8 cellular contexts compared by ENCODE assay signal in genomic region chr12:122834229-122834920, GRCh38. TPM values are rescaled to one million over a fixed set of nuclear protein-coding genes. Genes with fewer than 3 reads are reported as not detected.
DNase-seq lines count a peak whose midpoint lies in the region; ATAC-seq, FAIRE-seq and TF ChIP-seq lines count a peak whose summit lies in the region.

No MANE protein-coding gene starts in this region.

- FAIRE-seq in H1 (lab: Jason Lieb, UNC) (no peak), HepG2 (lab: Jason Lieb, UNC) (no peak)

- H3F3A ChIP-seq in Loucy (ENCODE audit: low read depth), result no peaks in the 10 kb centered on the region

- H3K4me2 ChIP-seq in Loucy (ENCODE audit: low read depth, low read length, poor library complexity, severe bottlenecking), result peak overlapping the region; percentile 63
- H3K4me2 ChIP-seq in H1 (ENCODE audit: insufficient read depth in 1 of 2, low read depth in 2 of 2, low read length in 2 of 2), result peak overlapping the region; percentile 82 to 95
- H3K4me2 ChIP-seq in HepG2 (ENCODE audit: low read depth, low read length), result peak overlapping the region; percentile 92

- ATAC-seq in HepG2 (peak; percentile 60), HG03571 (IDR thresholded peaks at IDR 0.05; ENCODE audit: unreplicated experiment) (no peak), GM21360 (IDR thresholded peaks at IDR 0.05; ENCODE audit: unreplicated experiment) (no peak)

- no TSS peak for BruUV-seq in HepG2 (replicated peaks; lab: Mats Ljungman, UMichigan)

- peak; percentile 36 for TF ChIP-seq CTCF in Loucy (conservative IDR thresholded peaks at IDR 0.05; ENCODE audit: low read length)
- peak in 1 of 3 experiments; percentile 19; a peak in 1 of 4 replicates for TF ChIP-seq CTCF in H1 (IDR thresholded peaks at IDR 0.05; ENCODE audit: control extremely low read depth in 1 of 3, insufficient read depth in 1 of 3, low read depth in 1 of 3, low read length in 3 of 3)
- TF ChIP-seq CTCF in HepG2 (CRISPR knock-in tag; IDR thresholded peaks at IDR 0.05), result peak; percentile 28

- 4% methylated on average over 18 of the region's 18 CpGs; no CpG with 5 or more reads in 1 of the 2 experiments for WGBS in H1 (ENCODE audit: extremely low coverage in 1 of 2, insufficient coverage in 1 of 2, insufficient read length in 1 of 2, insufficient replicate concordance in 2 of 2, low coverage in 1 of 2, low lambda C conversion rate in 2 of 2, missing lambda C conversion rate in 1 of 2), 2 experiments
- WGBS in HepG2 (ENCODE audit: low lambda C conversion rate), result 0% methylated on average over 11 of the region's 18 CpGs

- H3K79me1 ChIP-seq in H1 (ENCODE audit: low read depth, low read length), result peaks cover 9% of the 10 kb centered on the region; the same call in 1 of the 2 replicates

- H3K56ac ChIP-seq in H1 (replicated peaks; ENCODE audit: insufficient read length, low read depth, low read length), result no peak overlapping the region

- no peak overlapping the region for H2AK5ac ChIP-seq in H1 (ENCODE audit: low read depth, low read length)

- CTCF ChIA-PET in H1 (lab: Charles Lee; ENCODE audit: partially characterized antibody) (interaction anchor here (0.7 to 4.3 kb wide), 6 partner anchors 10 to 146 kb away, joined by 3 to 29 read pairs (median 4); no protein-coding TSS in a partner anchor), HepG2 (lab: Yijun Ruan, JAX; ENCODE audit: low intra/inter-chr PET ratio, low total read pairs) (no interaction called here)

- H4K5ac ChIP-seq in H1 (ENCODE audit: insufficient read length, low read depth, low read length), result no peak overlapping the region

- in situ Hi-C loops in HepG2 (cut with HindIII; ENCODE audit: extremely low pct_ligation_motif_present, low pct_unique_long_range_greater_than_20kb), result no loop called here

- H3K4ac ChIP-seq in H1 (replicated peaks; ENCODE audit: insufficient read length, low read depth, low read length), result no peak overlapping the region

- H2BK12ac ChIP-seq in H1 (ENCODE audit: low read depth, low read length), result no peak overlapping the region

- H2BK5ac ChIP-seq in H1 (ENCODE audit: low read depth, low read length), result no peak overlapping the region

- no peaks in the 10 kb centered on the region for H3K9me2 ChIP-seq in Loucy (replicated peaks; ENCODE audit: low read depth, low read length)

- H2BK120ac ChIP-seq in H1 (replicated peaks; ENCODE audit: low read depth, low read length), result no peak overlapping the region

- H4K91ac ChIP-seq in H1 (replicated peaks; ENCODE audit: insufficient read length, low read length), result no peak overlapping the region

- H4K8ac ChIP-seq in H1 (ENCODE audit: extremely low read depth, insufficient read depth, low read length), result no peak overlapping the region

- H3K23me2 ChIP-seq in H1 (ENCODE audit: low read depth, low read length), result peaks cover 13% of the 10 kb centered on the region; the same call in 1 of the 2 replicates

- H3K36me3 ChIP-seq in Loucy (ENCODE audit: insufficient read depth, low read length) (no peaks in the 10 kb centered on the region), H1 (ENCODE audit: control insufficient read depth in 2 of 4, insufficient read depth in 4 of 4, low read length in 3 of 4) (no peaks in the 10 kb centered on the region; a peak in 1 of 8 replicates), HepG2 (replicated peaks in 1 of 2; ENCODE audit: control insufficient read depth in 1 of 2, insufficient read depth in 2 of 2, low read length in 2 of 2) (no peaks in the 10 kb centered on the region), stomach smooth muscle (ENCODE audit: control insufficient read depth in 2 of 2, insufficient read depth in 2 of 2, low read length in 2 of 2) (no peaks in the 10 kb centered on the region)

- TF ChIP-seq EP300 in H1 (IDR thresholded peaks at IDR 0.05; ENCODE audit: borderline replicate concordance in 1 of 2, low read depth in 2 of 2, low read length in 2 of 2) (no peak), HepG2 (IDR thresholded peaks at IDR 0.05; ENCODE audit: low read depth in 2 of 2, low read length in 2 of 2) (no peak), HepG2 (CRISPR knock-in tag; IDR thresholded peaks at IDR 0.05; ENCODE audit: borderline replicate concordance) (no peak)

- DNase-seq in DMS 273 (lab: John Stamatoyannopoulos, UW; ENCODE audit: unreplicated experiment) (peak; percentile 79), SW 1271 (lab: John Stamatoyannopoulos, UW) (peak; percentile 26 to 71), H1 (ENCODE audit: low read depth in 1 of 2, low spot score in 2 of 2) (peak in 1 of 2 experiments; percentile 25), HepG2 (ENCODE audit: low spot score) (peak; percentile 58)

- H2BK20ac ChIP-seq in H1 (ENCODE audit: low read length), result no peak overlapping the region

- H3K9ac ChIP-seq in Loucy (ENCODE audit: low read depth, low read length, poor library complexity, severe bottlenecking) (peak overlapping the region; percentile 20), H1 (replicated peaks in 1 of 4; ENCODE audit: extremely low read depth in 1 of 4, low read depth in 3 of 4, low read length in 3 of 4) (no peak overlapping the region; a peak in 2 of 7 replicates), HepG2 (ENCODE audit: insufficient read depth, low read depth, low read length) (no peak overlapping the region), stomach smooth muscle (ENCODE audit: low read length in 2 of 2) (peak overlapping the region; percentile 29 to 30)

- intact Hi-C loops in HepG2 (cut with micrococcal nuclease; ENCODE audit: unreplicated experiment), result no loop called here

- H2AFZ ChIP-seq in Loucy (ENCODE audit: low read length) (peak overlapping the region; percentile 57), H1 (ENCODE audit: low read length) (peak overlapping the region; percentile 84; the same call in 1 of the 2 replicates), HepG2 (ENCODE audit: low read length) (no peak overlapping the region)

- H3K27ac ChIP-seq in H1 (ENCODE audit: low read depth, low read length) (no peak overlapping the region), HepG2 (ENCODE audit: extremely low read length, insufficient read depth, low read length) (peak overlapping the region; percentile 1), stomach smooth muscle (ENCODE audit: low read length) (no peak overlapping the region)

- H3K79me2 ChIP-seq in Loucy (ENCODE audit: insufficient read depth, low read length), result peaks cover 36% of the 10 kb centered on the region
- no peaks in the 10 kb centered on the region; a peak in 1 of 4 replicates for H3K79me2 ChIP-seq in H1 (ENCODE audit: control insufficient read depth in 1 of 2, insufficient read depth in 2 of 2, low read length in 2 of 2)
- H3K79me2 ChIP-seq in HepG2 (ENCODE audit: insufficient read depth, low read length), result peaks cover 4% of the 10 kb centered on the region

- H4K20me1 ChIP-seq in Loucy (ENCODE audit: insufficient read depth, low read length, poor library complexity, severe bottlenecking), result peaks cover 18% of the 10 kb centered on the region
- peaks cover 10 to 12% of the 10 kb centered on the region in 2 experiments for H4K20me1 ChIP-seq in H1 (replicated peaks in 1 of 2; ENCODE audit: control insufficient read depth in 1 of 2, insufficient read depth in 2 of 2, low read length in 2 of 2)
- no peaks in the 10 kb centered on the region for H4K20me1 ChIP-seq in HepG2 (ENCODE audit: insufficient read depth, low read length)

- H3K9me3 ChIP-seq in Loucy (ENCODE audit: insufficient read depth, low read depth, low read length) (no peaks in the 10 kb centered on the region), H1 (ENCODE audit: insufficient read depth in 2 of 2, low read depth in 1 of 2, low read length in 1 of 2) (no peaks in the 10 kb centered on the region), HepG2 (ENCODE audit: low read length) (no peaks in the 10 kb centered on the region), stomach smooth muscle (ENCODE audit: control insufficient read depth in 2 of 2, low read length in 2 of 2) (no peaks in the 10 kb centered on the region)

- no peak overlapping the region for H2BK15ac ChIP-seq in H1 (ENCODE audit: low read length)

- H3K14ac ChIP-seq in H1 (ENCODE audit: insufficient read length), result no peak overlapping the region

- POLR2A ChIA-PET in H1 (lab: Charles Lee; ENCODE audit: partially characterized antibody), result interaction anchor here (0.8 to 2.0 kb wide), 4 partner anchors 11 to 267 kb away, joined by 3 to 6 read pairs (median 3); partner anchors contain the start of gene OGFOD2
- POLR2A ChIA-PET in HepG2 (lab: Yijun Ruan, JAX), result no interaction called here

- peaks cover 28% of the 10 kb centered on the region for H3K4me1 ChIP-seq in Loucy (ENCODE audit: insufficient read depth, low read length, poor library complexity, severe bottlenecking)
- H3K4me1 ChIP-seq in H1 (replicated peaks in 1 of 4; ENCODE audit: control insufficient read depth in 3 of 4, insufficient read depth in 4 of 4, low read length in 3 of 4), result peaks cover 0 to 13% (median 0%) of the 10 kb centered on the region in 4 experiments; a peak in 3 of 7 replicates
- peaks cover 39% of the 10 kb centered on the region for H3K4me1 ChIP-seq in HepG2 (ENCODE audit: insufficient read depth, low read length)
- H3K4me1 ChIP-seq in stomach smooth muscle (ENCODE audit: control insufficient read depth, insufficient read depth, low read length), result peaks cover 4% of the 10 kb centered on the region

- TF ChIP-seq RAD21 in H1 (IDR thresholded peaks at IDR 0.05 in 1 of 2, conservative IDR thresholded peaks at IDR 0.05 in 1 of 2; ENCODE audit: low read depth in 2 of 2, low read length in 2 of 2) (no peak; a peak in 1 of 4 replicates), HepG2 (CRISPR knock-in tag; IDR thresholded peaks at IDR 0.05) (no peak)

- peak overlapping the region; percentile 4; the same call in 1 of the 2 replicates for H3K18ac ChIP-seq in H1 (ENCODE audit: extremely low read depth, low read length)

- TF ChIP-seq POLR2A in H1 (IDR thresholded peaks at IDR 0.05; ENCODE audit: control extremely low read depth in 1 of 2, low read depth in 2 of 2, low read length in 2 of 2), result no peak
- TF ChIP-seq POLR2A in HepG2 (IDR thresholded peaks at IDR 0.05; ENCODE audit: insufficient read depth in 1 of 2, low read depth in 2 of 2, low read length in 2 of 2), result no peak

- H3K4me3 ChIP-seq in Loucy (ENCODE audit: low read length, poor library complexity, severe bottlenecking) (peak overlapping the region; percentile 88), H1 (ENCODE audit: extremely low read depth in 1 of 4, insufficient read depth in 2 of 4, low read depth in 3 of 4, low read length in 4 of 4) (peak overlapping the region; percentile 44 to 61 (median 58); a peak in 7 of 8 replicates), HepG2 (replicated peaks in 1 of 3; ENCODE audit: insufficient read depth in 1 of 3, low read depth in 2 of 3, low read length in 3 of 3) (peak overlapping the region; percentile 22 to 67 (median 53)), stomach smooth muscle (ENCODE audit: low read length in 2 of 2) (peak overlapping the region; percentile 64 to 75)

- no peak overlapping the region for H3K23ac ChIP-seq in H1 (ENCODE audit: insufficient read length)

- H3K27me3 ChIP-seq in Loucy (ENCODE audit: insufficient read depth, low read length, poor library complexity, severe bottlenecking) (no peaks in the 10 kb centered on the region), H1 (replicated peaks in 1 of 4; ENCODE audit: control insufficient read depth in 3 of 4, extremely low read depth in 1 of 4, insufficient read depth in 3 of 4, low read length in 3 of 4) (peaks cover 2 to 30% (median 22%) of the 10 kb centered on the region in 4 experiments), HepG2 (ENCODE audit: control insufficient read depth in 1 of 2, insufficient read depth in 2 of 2, low read length in 2 of 2) (no peaks in the 10 kb centered on the region; a peak in 1 of 5 replicates), stomach smooth muscle (ENCODE audit: control insufficient read depth in 1 of 2, insufficient read depth in 2 of 2, low read length in 2 of 2) (no peaks in the 10 kb centered on the region)

RNA-seq across cellular contexts. Expression of gene HIP1R, which starts 0.9 kb away (rescaled TPM):
- total RNA-seq in H1 (2021; fragmentation: NEBNext Ultra II Directional; extraction: Animal tissue kit (Norgen Biotek cat#: 25700)), result 14.5 and 14.7 TPM in 2 replicates
- polyA plus RNA-seq in H1 (2011; rRNA removed), result 11.2 and 16.1 TPM in 2 replicates
- 15.5 TPM for polyA plus RNA-seq in H1 (2011; cell fraction: cytosol; rRNA removed)
- 101 TPM for polyA plus RNA-seq in H1 (2011; cell fraction: nucleus; rRNA removed)
- polyA plus RNA-seq in H1 (2012, experiment 1 of 2), result 12.0 to 17.7 TPM (median 16.9 TPM) in 4 replicates
- 15.1 TPM for polyA plus RNA-seq in H1 (2012, experiment 2 of 2)
- 8.5 TPM for polyA plus RNA-seq in H1 (2013, experiment 1 of 2)
- 6.9 TPM for polyA plus RNA-seq in H1 (2013, experiment 2 of 2)
- 14.0 and 15.2 TPM in 2 replicates for polyA minus RNA-seq in H1 (2011; rRNA and poly(A)+ RNA removed)
- 10.6 TPM for polyA minus RNA-seq in H1 (2011; cell fraction: cytosol; rRNA and poly(A)+ RNA removed)
- 24.7 TPM for polyA minus RNA-seq in H1 (2011; cell fraction: nucleus; rRNA and poly(A)+ RNA removed)
- 8.2 and 18.4 TPM in 2 replicates for total RNA-seq in HepG2 (2016; rRNA removed; fragmentation: Illumina TruSeq; extraction: Trizol)
- total RNA-seq in HepG2 (2016; cell fraction: cytosol; rRNA removed; fragmentation: Illumina TruSeq; extraction: Trizol; ENCODE audit: low read depth), result 2.2 and 2.5 TPM in 2 replicates
- 6.5 and 17.6 TPM in 2 replicates for total RNA-seq in HepG2 (2016; cell fraction: insoluble cytoplasmic fraction; rRNA removed; fragmentation: Illumina TruSeq; extraction: Trizol)
- total RNA-seq in HepG2 (2016; cell fraction: membrane; rRNA removed; fragmentation: Illumina TruSeq; extraction: Trizol), result 4.3 and 5.1 TPM in 2 replicates
- 19.5 and 20.1 TPM in 2 replicates for total RNA-seq in HepG2 (2016; cell fraction: nucleus; rRNA removed; fragmentation: Illumina TruSeq; extraction: Trizol)
- polyA plus RNA-seq in HepG2 (2011; rRNA removed), result 25.5 and 36.0 TPM in 2 replicates
- polyA plus RNA-seq in HepG2 (2011; cell fraction: cytosol; rRNA removed), result 5.2 and 9.3 TPM in 2 replicates
- 174 and 222 TPM in 2 replicates for polyA plus RNA-seq in HepG2 (2011; cell fraction: nucleus; rRNA removed)
- polyA plus RNA-seq in HepG2 (2012), result 10.1 and 13.1 TPM in 2 replicates
- polyA plus RNA-seq in HepG2 (2016; cell fraction: cytosol; fragmentation: Illumina TruSeq; extraction: Trizol; ENCODE audit: low read depth), result 0.78 and 1.1 TPM in 2 replicates
- 6.1 and 6.5 TPM in 2 replicates for polyA plus RNA-seq in HepG2 (2016; cell fraction: insoluble cytoplasmic fraction; fragmentation: Illumina TruSeq; extraction: Trizol; ENCODE audit: low read depth)
- polyA plus RNA-seq in HepG2 (2016; cell fraction: membrane; fragmentation: Illumina TruSeq; extraction: Trizol; ENCODE audit: low read depth), result 2.0 and 2.2 TPM in 2 replicates
- polyA plus RNA-seq in HepG2 (2016; cell fraction: nucleus; fragmentation: Illumina TruSeq; extraction: Trizol; ENCODE audit: insufficient read depth, low read depth), result 42.8 and 47.4 TPM in 2 replicates
- 51.3 and 57.2 TPM in 2 replicates for polyA minus RNA-seq in HepG2 (2011; rRNA and poly(A)+ RNA removed; ENCODE audit: low replicate concordance)
- 5.3 and 6.5 TPM in 2 replicates for polyA minus RNA-seq in HepG2 (2011; cell fraction: cytosol; rRNA and poly(A)+ RNA removed)
- polyA minus RNA-seq in HepG2 (2011; cell fraction: nucleus; rRNA and poly(A)+ RNA removed), result 28.3 and 30.6 TPM in 2 replicates

Comparison
In these comparisons a context has a peak if more than half of its experiments do, and no peak if none do; other contexts are left out.
1. H3K9ac ChIP-seq: peak in Loucy (single experiment) and stomach smooth muscle (2 of 2); none in H1 (0 of 4) and HepG2 (single experiment).
2. Peak in every context shown above with its lines, with median percentiles within 50 percentile points of each other: H3K4me2 ChIP-seq and H3K4me3 ChIP-seq.